27 cellular contexts compared by ENCODE assay signal in the genomic region with DNA sequence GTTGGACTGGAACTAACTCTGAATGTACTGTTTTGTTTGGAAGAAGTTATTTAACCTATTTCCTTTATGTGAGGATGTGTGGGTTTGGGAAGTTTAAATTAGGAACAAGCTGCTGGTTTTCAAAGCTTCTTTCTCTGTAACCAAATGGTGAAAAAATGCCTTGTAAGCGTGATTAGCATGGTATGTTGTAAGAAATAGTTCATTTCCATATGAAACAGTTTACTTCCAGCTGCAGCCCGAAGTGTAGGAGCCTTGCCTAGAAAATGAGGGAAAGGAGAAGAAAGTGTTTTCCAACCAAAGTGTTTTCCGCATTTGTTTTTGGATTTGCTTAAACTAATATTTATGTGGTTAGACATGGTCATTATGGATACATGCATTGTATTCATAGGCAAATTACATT. TPM values are rescaled to one million over a fixed set of nuclear protein-coding genes. Genes with fewer than 3 reads are reported as not detected.
DNase-seq lines count a peak whose midpoint lies in the region; ATAC-seq, FAIRE-seq and TF ChIP-seq lines count a peak whose summit lies in the region.
"Had no signal": no experiment of that assay in that cellular context is flagged by ENCODE, and none has a peak within 500 bp of the region (broad histone marks: within the 10 kb centered on the region; RNA-seq: fewer than 3 reads in every experiment).

No MANE protein-coding gene starts in this region.

- no peak for TF ChIP-seq EP300 in K562 (IDR thresholded peaks at IDR 0.05; ENCODE audit: low read length)
- no peak for TF ChIP-seq EP300 in esophagus muscularis mucosa (IDR thresholded peaks at IDR 0.05)
- no peak for TF ChIP-seq EP300 in ovary (IDR thresholded peaks at IDR 0.05)

- no peak overlapping the region for H2AFZ ChIP-seq in K562 (ENCODE audit: low read depth, low read length)

- BruUV-seq in A673 (replicated peaks; lab: Mats Ljungman, UMichigan) (no TSS peak), K562 (replicated peaks; lab: Mats Ljungman, UMichigan) (no TSS peak)

- no peak for TF ChIP-seq RAD21 in K562 (CRISPR knock-in tag; conservative IDR thresholded peaks at IDR 0.05 in 1 of 2, IDR thresholded peaks at IDR 0.05 in 1 of 2)

- no peak for TF ChIP-seq CTCF in A673 (conservative IDR thresholded peaks at IDR 0.05; ENCODE audit: low read depth, low read length)
- TF ChIP-seq CTCF in K562 (IDR thresholded peaks at IDR 0.05 in 2 of 3, conservative IDR thresholded peaks at IDR 0.05 in 1 of 3; ENCODE audit: insufficient read depth in 2 of 3, low read depth in 1 of 3, low read length in 3 of 3), result no peak
- no peak for TF ChIP-seq CTCF in ascending aorta (IDR thresholded peaks at IDR 0.05)
- no peak for TF ChIP-seq CTCF in esophagus muscularis mucosa (IDR thresholded peaks at IDR 0.05)
- no peak for TF ChIP-seq CTCF in ovary (IDR thresholded peaks at IDR 0.05)

- no peaks in the 10 kb centered on the region for H3K79me2 ChIP-seq in K562 (ENCODE audit: control insufficient read depth, insufficient read depth, low read length)

- H3K27me3 ChIP-seq in A673 (replicated peaks; ENCODE audit: insufficient read depth, low read depth, low read length, poor library complexity) (no peaks in the 10 kb centered on the region), HUES6 (ENCODE audit: control insufficient read depth, insufficient read depth, low read length) (no peaks in the 10 kb centered on the region), K562 (ENCODE audit: control insufficient read depth in 2 of 2, insufficient read depth in 2 of 2, low read length in 2 of 2) (no peaks in the 10 kb centered on the region), iPS-15b (ENCODE audit: control insufficient read depth, insufficient read depth, low read length) (no peaks in the 10 kb centered on the region), ascending aorta (no peaks in the 10 kb centered on the region), esophagus muscularis mucosa (no peaks in the 10 kb centered on the region), ovary (no peaks in the 10 kb centered on the region)
- H3K27me3 ChIP-seq: adrenal gland; BLaER1 treated with 17β-estradiol and CSF1 and Interleukin-3, amounts not matched to agents 10 nM and 100 nM; cardiac muscle cell; tibial artery had no signal

- FAIRE-seq in K562 (lab: Jason Lieb, UNC), result no peak
- FAIRE-seq: D721Med, frontal cortex had no signal

- CTCF ChIA-PET in A673 (lab: Charles Lee) (no interaction called here), K562 (lab: Yijun Ruan, JAX; ENCODE audit: low intra/inter-chr PET ratio) (no interaction called here)

- H3K9me3 ChIP-seq in A673 (ENCODE audit: low read depth, low read length, poor library complexity, severe bottlenecking) (no peaks in the 10 kb centered on the region), HUES6 (ENCODE audit: control insufficient read depth, insufficient read depth, low read depth, low read length) (no peaks in the 10 kb centered on the region), K562 (replicated peaks; ENCODE audit: control insufficient read depth, insufficient read depth, low read depth, low read length) (no peaks in the 10 kb centered on the region), iPS-15b (ENCODE audit: control insufficient read depth, insufficient read depth, low read length) (no peaks in the 10 kb centered on the region), ascending aorta (no peaks in the 10 kb centered on the region), esophagus muscularis mucosa (no peaks in the 10 kb centered on the region), ovary (no peaks in the 10 kb centered on the region)
- H3K9me3 ChIP-seq: adrenal gland; BLaER1 treated with 17β-estradiol and CSF1 and Interleukin-3, amounts not matched to agents 10 nM and 100 nM; tibial artery had no signal

- ATAC-seq in K562, result no peak
- ATAC-seq: stimulated activated naive CD8-positive, alpha-beta T cell treated with anti-CD3 and anti-CD28 coated beads, Interleukin-15, Interleukin-2, amounts not matched to agents 100 U/mL and 50 U/mL, for 24 hours had no signal

- WGBS in K562 (ENCODE audit: insufficient coverage, low coverage, missing lambda C conversion rate), result 83% methylated on average over 3 of the region's 3 CpGs
- WGBS in esophagus muscularis mucosa, result 83% methylated on average over 3 of the region's 3 CpGs
- 86 to 94% (median 88%) methylated on average over 3 of the region's 3 CpGs for WGBS in ovary, 3 donors

- in situ Hi-C loops in K562 (cut with MboI), result no loop called here

- H3K4me1 ChIP-seq in A673 (ENCODE audit: insufficient read depth, low read length, poor library complexity, severe bottlenecking) (peaks cover 6% of the 10 kb centered on the region), HUES6 (ENCODE audit: control insufficient read depth, insufficient read depth, low read length) (peaks cover 40% of the 10 kb centered on the region), K562 (replicated peaks in 1 of 2; ENCODE audit: control insufficient read depth in 2 of 2, insufficient read depth in 2 of 2, low read length in 2 of 2) (no peaks in the 10 kb centered on the region), iPS-15b (ENCODE audit: control insufficient read depth, insufficient read depth, low read length) (peaks cover 21% of the 10 kb centered on the region), ascending aorta (no peaks in the 10 kb centered on the region), esophagus muscularis mucosa (peaks cover 0 to 6% (median 0%) of the 10 kb centered on the region in 4 donors), ovary (ENCODE audit: insufficient read depth) (no peaks in the 10 kb centered on the region)
- H3K4me1 ChIP-seq: adrenal gland, tibial artery had no signal

- H3K27ac ChIP-seq in A673 (ENCODE audit: low read depth, low read length, poor library complexity, severe bottlenecking) (peak overlapping the region; percentile 7), HUES6 (ENCODE audit: low read depth, low read length) (peak overlapping the region; percentile 72), K562 (ENCODE audit: extremely low read depth, low read depth, low read length) (no peak overlapping the region), ascending aorta (no peak overlapping the region), esophagus muscularis mucosa (replicated peaks in 1 of 4) (no peak overlapping the region), ovary (no peak overlapping the region)
- H3K27ac ChIP-seq: adrenal gland, cardiac muscle cell, tibial artery had no signal

- H3K36me3 ChIP-seq in A673 (ENCODE audit: insufficient read depth, low read length, poor library complexity, severe bottlenecking) (peaks cover 5% of the 10 kb centered on the region), HUES6 (ENCODE audit: control insufficient read depth, insufficient read depth, low read length) (peaks cover 39% of the 10 kb centered on the region), K562 (ENCODE audit: control insufficient read depth, insufficient read depth, low read length) (peaks cover 39% of the 10 kb centered on the region), iPS-15b (ENCODE audit: control insufficient read depth, insufficient read depth, low read length) (peaks cover 3% of the 10 kb centered on the region), ascending aorta (peaks cover 23 to 41% of the 10 kb centered on the region in 2 donors), esophagus muscularis mucosa (peaks cover 14 to 77% (median 37%) of the 10 kb centered on the region in 4 donors), ovary (no peaks in the 10 kb centered on the region)

- TF ChIP-seq POLR2A in K562 (conservative IDR thresholded peaks at IDR 0.05), result no peak
- TF ChIP-seq POLR2A in esophagus muscularis mucosa (IDR thresholded peaks at IDR 0.05; ENCODE audit: low read depth), result no peak
- no peak for TF ChIP-seq POLR2A in ovary (IDR thresholded peaks at IDR 0.05)

- H3K4me3 ChIP-seq in A673 (ENCODE audit: low read depth, low read length, poor library complexity, severe bottlenecking) (no peak overlapping the region), HUES6 (ENCODE audit: low read depth, low read length) (peak overlapping the region; percentile 35), K562 (no peak overlapping the region), iPS-15b (ENCODE audit: low read depth, low read length) (peak overlapping the region; percentile 20), ascending aorta (no peak overlapping the region), esophagus muscularis mucosa (no peak overlapping the region), ovary (no peak overlapping the region)
- H3K4me3 ChIP-seq: adrenal gland; BLaER1 treated with 17β-estradiol and CSF1 and Interleukin-3, amounts not matched to agents 10 nM and 100 nM; cardiac muscle cell; lung; tibial artery had no signal

- DNase-seq in A673 (ENCODE audit: low spot score) (peak; percentile 6), K562 (ENCODE audit: extremely low read depth in 1 of 4, low spot score in 3 of 4) (no peak), ascending aorta (ENCODE audit: low spot score in 2 of 2) (no peak), esophagus muscularis mucosa (ENCODE audit: extremely low spot score) (no peak), ovary (no peak)
- DNase-seq in stimulated activated CD4-positive, alpha-beta T cell treated with anti-CD3 and anti-CD28 coated beads, Interleukin-1b, Interleukin-23, amount 100 ng/mL, for 48 hours, result no peak
- DNase-seq: ACHN; activated CD4-positive, alpha-beta memory T cell treated with anti-CD3 and anti-CD28 coated beads for 36 hours; activated effector memory CD4-positive, alpha-beta T cell treated with Interleukin-2 at 50 U/mL for 16 hours; adrenal gland; HCEC 1CT; hypothalamus; Karpas-422; NCI-H1092; NCI-H1930; NCI-H2227 treated with DMSO at 0.1 percent for 48 hours; stimulated activated CD4-positive, alpha-beta T cell treated with anti-CD3 and anti-CD28 coated beads, Interleukin-4, amount 100 ng/mL, for 4 hours; stimulated activated naive CD8-positive, alpha-beta T cell treated with anti-CD3 and anti-CD28 coated beads, Interleukin-15, Interleukin-2, amounts not matched to agents 100 U/mL and 50 U/mL, for 24 hours; T1000; tibial artery had no signal

- H3K9ac ChIP-seq in HUES6 (ENCODE audit: low read length) (no peak overlapping the region), K562 (ENCODE audit: insufficient read depth in 1 of 2, low read depth in 2 of 2, low read length in 2 of 2) (no peak overlapping the region), iPS-15b (ENCODE audit: low read depth, low read length) (no peak overlapping the region)

- POLR2A ChIA-PET in A673 (lab: Charles Lee; ENCODE audit: low non-redundant PET) (no interaction called here), K562 (lab: Yijun Ruan, JAX) (no interaction called here)

- intact Hi-C loops in A673 (cut with micrococcal nuclease; ENCODE audit: unreplicated experiment) (no loop called here), K562 (cut with micrococcal nuclease) (no loop called here), ascending aorta (cut with DNase I) (no loop called here), esophagus muscularis mucosa (cut with DNase I) (no loop called here), ovary (cut with DNase I) (no loop called here)

- H4K20me1 ChIP-seq in K562 (replicated peaks; ENCODE audit: control insufficient read depth, insufficient read depth, low read length), result no peaks in the 10 kb centered on the region
- H4K20me1 ChIP-seq: BLaER1 treated with 17β-estradiol and CSF1 and Interleukin-3, amounts not matched to agents 10 nM and 100 nM had no signal

- H3K4me2 ChIP-seq in K562 (ENCODE audit: insufficient read depth, low read length), result no peak overlapping the region

- no peaks in the 10 kb centered on the region for H3K9me1 ChIP-seq in K562 (ENCODE audit: control insufficient read depth, insufficient read depth, low read length)

RNA-seq across cellular contexts. Expression of a gene that starts 36.1 kb away (rescaled TPM):
- 61.1 and 66.5 TPM in 2 replicates for total RNA-seq in A673 (2021)
- total RNA-seq in K562 (2011; cell fraction: chromatin; rRNA removed; ENCODE audit: low replicate concordance), result 13.2 and 19.2 TPM in 2 replicates
- total RNA-seq in K562 (2011; cell fraction: nucleolus; rRNA removed), result 6.5 and 9.9 TPM in 2 replicates
- total RNA-seq in K562 (2011; cell fraction: nucleoplasm; rRNA removed), result 12.8 and 15.0 TPM in 2 replicates
- 60.5 and 66.3 TPM in 2 replicates for total RNA-seq in K562 (2014; rRNA removed)
- 83.0 and 97.2 TPM in 2 replicates for total RNA-seq in K562 (2014; rRNA removed; fragmentation: Illumina TruSeq; extraction: Trizol)
- 78.8 and 87.7 TPM in 2 replicates for total RNA-seq in K562 (2015; rRNA removed; fragmentation: Illumina TruSeq; extraction: Trizol)
- 52.6 and 55.0 TPM in 2 replicates for total RNA-seq in K562 (2021)
- polyA plus RNA-seq in K562 (2011; rRNA removed), result 35.3 and 51.9 TPM in 2 replicates
- 27.0 and 34.0 TPM in 2 replicates for polyA plus RNA-seq in K562 (2011; cell fraction: cytosol; rRNA removed)
- 9.7 and 12.5 TPM in 2 replicates for polyA plus RNA-seq in K562 (2011; cell fraction: nucleus; rRNA removed)
- 66.6 and 72.0 TPM in 2 replicates for polyA plus RNA-seq in K562 (2012)
- polyA plus RNA-seq in K562 (2014; fragmentation: Illumina TruSeq; extraction: Trizol), result 109 and 130 TPM in 2 replicates
- polyA plus RNA-seq in K562 (2014; fragmentation: Nextera tagmentation; extraction: Ambion mirVana), result 100 to 1,000 TPM; 121 to 173 TPM
- polyA plus RNA-seq in K562 (2014; rRNA removed), result 83.3 and 98.4 TPM in 2 replicates
- polyA minus RNA-seq in K562 (2011; rRNA and poly(A)+ RNA removed), result 47.9 and 51.0 TPM in 2 replicates
- polyA minus RNA-seq in K562 (2011; cell fraction: cytosol; rRNA and poly(A)+ RNA removed), result 15.5 and 16.9 TPM in 2 replicates
- polyA minus RNA-seq in K562 (2011; cell fraction: nucleus; rRNA and poly(A)+ RNA removed), result 5.8 and 10.2 TPM in 2 replicates
- total RNA-seq in ascending aorta, result 13.7 TPM
- 10 to 100 TPM; 45.4 to 59.4 (median 49.8) TPM for total RNA-seq in esophagus muscularis mucosa
- total RNA-seq in ovary, result 10 to 100 TPM; 21.9 to 41.9 (median 37.2) TPM
- 10 to 100 TPM; 33.3 to 99.5 TPM for polyA plus RNA-seq in ovary

Comparison
In these comparisons a context has a peak if more than half of its experiments do, and no peak if none do; other contexts are left out.
1. H3K27ac ChIP-seq: peak in A673 (single experiment) and HUES6 (single experiment); none in K562 (single experiment), ascending aorta (0 of 2), esophagus muscularis mucosa (0 of 4) and ovary (0 of 2).
2. H3K4me3 ChIP-seq: peak in HUES6 (single experiment) and iPS-15b (single experiment); none in A673 (single experiment), K562 (single experiment), ascending aorta (0 of 2), esophagus muscularis mucosa (0 of 4) and ovary (single experiment).